ENCODE assay signal across 1 cellular context in genomic region chr5:178840399-178840798, GRCh38. TPM values are rescaled to one million over a fixed set of nuclear protein-coding genes. Genes with fewer than 3 reads are reported as not detected.
"Had no signal": no experiment of that assay in that cellular context is flagged by ENCODE, and none has a peak within 500 bp of the region (broad histone marks: within the 10 kb centered on the region; RNA-seq: fewer than 3 reads in every experiment).

No MANE protein-coding gene starts in this region.

RNA-seq across cellular contexts. Expression of gene ZFP2, which starts 55.3 kb away (rescaled TPM):
- total RNA-seq: activated T-helper 2 cell treated with anti-CD3 and anti-CD28 coated beads, Interferon-gamma antibody, Interleukin-2, Interleukin-4, amounts not matched to agents 10 μg/mL and 5 μg/mL and 100 μg/mL, durations not matched to agents 14 hours and 24 hours and 36 hours had no signal
